ENCODE assay signal across 8 cellular contexts in genomic region chr1:32201011-32201855, GRCh38. TPM values are rescaled to one million over a fixed set of nuclear protein-coding genes. Genes with fewer than 3 reads are reported as not detected.
DNase-seq lines count a peak whose midpoint lies in the region; TF ChIP-seq lines count a peak whose summit lies in the region.

No MANE protein-coding gene starts in this region.

- no peaks in the 10 kb centered on the region for H3K27me3 ChIP-seq in tibial nerve

- H3K9me3 Mint-ChIP-seq in HFFc6 (no peaks in the 10 kb centered on the region), osteocyte (ENCODE audit: unreplicated experiment) (no peaks in the 10 kb centered on the region)

- peak overlapping the region; percentile 65 to 95 (median 78) for H3K27ac ChIP-seq in tibial nerve

- H3K4me1 Mint-ChIP-seq in HFFc6 (ENCODE audit: low read depth) (peaks cover 70% of the 10 kb centered on the region), osteocyte (ENCODE audit: unreplicated experiment) (peaks cover 43% of the 10 kb centered on the region)

- H3K27me3 Mint-ChIP-seq in HFFc6 (ENCODE audit: insufficient read depth) = peaks cover 5% of the 10 kb centered on the region
- no peaks in the 10 kb centered on the region for H3K27me3 Mint-ChIP-seq in osteocyte (ENCODE audit: unreplicated experiment)

- H3K36me3 Mint-ChIP-seq in HFFc6 (ENCODE audit: low read depth) = peaks cover 12% of the 10 kb centered on the region
- H3K36me3 Mint-ChIP-seq in osteocyte (ENCODE audit: unreplicated experiment) = peaks cover 4% of the 10 kb centered on the region

- H3K4me3 Mint-ChIP-seq in HFFc6 (peak overlapping the region; percentile 91), osteocyte (ENCODE audit: unreplicated experiment) (peak overlapping the region; percentile 88)

- DNase-seq in ELR (ENCODE audit: low read depth) = peak; percentile 66
- DNase-seq in HFFc6 = peak; percentile 57
- peak; percentile 45 for DNase-seq in RPMI8226
- DNase-seq in activated gamma-delta T cell treated with Interleukin-2 at 50 U/mL for 16 hours = peak; percentile 80
- peak; percentile 45 for DNase-seq in globus pallidus (ENCODE audit: low spot score)
- no peak for DNase-seq in osteocyte (ENCODE audit: extremely low spot score, unreplicated experiment)
- DNase-seq in tibial nerve (ENCODE audit: low spot score in 2 of 2) = peak; percentile 64 to 70
- DNase-seq in NCI-H2029 (lab: John Stamatoyannopoulos, UW) = no peak

- peak overlapping the region; percentile 91 for H3K27ac Mint-ChIP-seq in HFFc6
- H3K27ac Mint-ChIP-seq in osteocyte (ENCODE audit: unreplicated experiment) = peak overlapping the region; percentile 96

- H3K36me3 ChIP-seq in tibial nerve = peaks cover 0 to 19% (median 0%) of the 10 kb centered on the region in 3 donors

- H3K9me3 ChIP-seq in tibial nerve = no peaks in the 10 kb centered on the region

- H3K4me3 ChIP-seq in tibial nerve = peak overlapping the region; percentile 40 to 81 (median 64)

- TF ChIP-seq CTCF in HFFc6 (IDR thresholded peaks at IDR 0.05) (peak; percentile 41; the same call in 1 of the 2 replicates), osteocyte (IDR thresholded peaks at IDR 0.05) (peak; percentile 20), tibial nerve (IDR thresholded peaks at IDR 0.05) (no peak)

- H3K4me1 ChIP-seq in tibial nerve = peaks cover 0 to 46% (median 24%) of the 10 kb centered on the region in 4 donors

- WGBS in tibial nerve, 2 donors = 1% methylated on average over 15 to 25 of the region's 26 CpGs

- peak in 1 of 2 donors; percentile 28 for TF ChIP-seq EP300 in tibial nerve (IDR thresholded peaks at IDR 0.05)

- peak in 1 of 2 donors; percentile 16 for TF ChIP-seq POLR2A in tibial nerve (IDR thresholded peaks at IDR 0.05)

RNA-seq across cellular contexts. Expression of gene CCDC28B, which starts 0.8 kb away (rescaled TPM):
- 10 to 100 TPM; 12.5 to 15.7 (median 15.3) TPM for total RNA-seq in HFFc6 (2021; fragmentation: NEBNext Ultra II Directional; extraction: Animal tissue kit (Norgen Biotek cat#: 25700))
- total RNA-seq in osteocyte (24.0 and 29.9 TPM in 2 replicates), tibial nerve (10 to 100 TPM in 1 of 4 donors, 1 to 10 TPM in 3; 2.7 to 12.0 (median 6.2) TPM)

RNA-seq across cellular contexts. Expression of gene IQCC, which starts 4.2 kb away (rescaled TPM):
- 1 to 10 TPM in 5 of 6 experiments, under 1 TPM in 1; 0.81 to 2.4 (median 2.2) TPM for total RNA-seq in HFFc6 (2021; fragmentation: NEBNext Ultra II Directional; extraction: Animal tissue kit (Norgen Biotek cat#: 25700))
- total RNA-seq in osteocyte (3.0 and 3.1 TPM in 2 replicates), tibial nerve (1 to 10 TPM; 2.4 to 4.7 (median 3.7) TPM)

RNA-seq across cellular contexts. Expression of gene DCDC2B, which starts 7.7 kb away (rescaled TPM):
- total RNA-seq in HFFc6 (2021; fragmentation: NEBNext Ultra II Directional; extraction: Animal tissue kit (Norgen Biotek cat#: 25700)) = not detected
- not detected in 2 replicates for total RNA-seq in osteocyte
- not detected for total RNA-seq in tibial nerve

RNA-seq across cellular contexts. Expression of gene TMEM234, which starts 20.9 kb away (rescaled TPM):
- total RNA-seq in HFFc6 (2021; fragmentation: NEBNext Ultra II Directional; extraction: Animal tissue kit (Norgen Biotek cat#: 25700)) = 10 to 100 TPM; 18.5 to 23.7 (median 20.3) TPM
- total RNA-seq in osteocyte (27.9 and 30.7 TPM in 2 replicates), tibial nerve (10 to 100 TPM; 22.5 to 29.0 (median 26.3) TPM)

RNA-seq across cellular contexts. Expression of gene EIF3I, which starts 21.0 kb away (rescaled TPM):
- total RNA-seq in HFFc6 (2021; fragmentation: NEBNext Ultra II Directional; extraction: Animal tissue kit (Norgen Biotek cat#: 25700)) = 100 to 1,000 TPM; 279 to 313 (median 285) TPM
- total RNA-seq in osteocyte = 159 and 163 TPM in 2 replicates
- 100 to 1,000 TPM; 121 to 172 (median 152) TPM for total RNA-seq in tibial nerve

Comparison
In these comparisons a context has a peak if more than half of its experiments do, and no peak if none do; other contexts are left out.
1. DNase-seq: peak in ELR (single experiment), HFFc6 (single experiment), RPMI8226 (single experiment), activated gamma-delta T cell treated with Interleukin-2 at 50 U/mL for 16 hours (single experiment), globus pallidus (single experiment) and tibial nerve (2 of 2); none in osteocyte (single experiment) and NCI-H2029 (single experiment).
2. CTCF ChIP-seq: peak in HFFc6 (single experiment) and osteocyte (single experiment); none in tibial nerve (0 of 5).